ENCODE assay signal across 7 cellular contexts in the genomic region with DNA sequence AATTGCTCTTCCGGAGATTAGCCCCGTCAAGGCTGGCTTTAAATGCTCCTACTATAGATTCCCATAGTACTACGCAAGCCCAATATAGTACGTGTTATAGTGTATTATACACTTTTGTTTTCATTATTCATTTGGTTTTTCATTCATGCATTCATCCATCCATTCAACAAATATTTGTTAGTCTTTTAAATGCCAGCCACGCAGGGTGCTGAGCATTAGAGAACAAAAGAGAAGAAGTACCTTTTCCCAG. TPM values are rescaled to one million over a fixed set of nuclear protein-coding genes. Genes with fewer than 3 reads are reported as not detected.
DNase-seq lines count a peak whose midpoint lies in the region; ATAC-seq, FAIRE-seq and TF ChIP-seq lines count a peak whose summit lies in the region.

No MANE protein-coding gene starts in this region.

- TF ChIP-seq CTCF in HCT116 (IDR thresholded peaks at IDR 0.05 in 2 of 3, conservative IDR thresholded peaks at IDR 0.05 in 1 of 3; ENCODE audit: borderline replicate concordance in 1 of 3, insufficient read depth in 1 of 3, low read depth in 2 of 3, low read length in 2 of 3) = no peak
- TF ChIP-seq CTCF in adrenal gland (IDR thresholded peaks at IDR 0.05) = no peak
- TF ChIP-seq CTCF in keratinocyte (optimal IDR thresholded peaks at IDR 0.05 in 1 of 3, IDR thresholded peaks at IDR 0.05 in 1 of 3, conservative IDR thresholded peaks at IDR 0.05 in 1 of 3; ENCODE audit: extremely low read depth in 1 of 3, insufficient read depth in 2 of 3, low read length in 3 of 3) = no peak

- no peaks in the 10 kb centered on the region for H3K9me1 ChIP-seq in keratinocyte (ENCODE audit: control insufficient read depth, extremely low read depth, insufficient read depth, low read length)

- no peaks in the 10 kb centered on the region for H3K27me3 ChIP-seq in HCT116 (ENCODE audit: insufficient read depth, low read length)
- H3K27me3 ChIP-seq in adrenal gland = no peaks in the 10 kb centered on the region
- no peaks in the 10 kb centered on the region for H3K27me3 ChIP-seq in keratinocyte (ENCODE audit: control insufficient read depth, extremely low read depth, insufficient read depth, low read length)

- FAIRE-seq in keratinocyte (lab: Jason Lieb, UNC) = no peak

- DNase-seq in HCT116 (ENCODE audit: low read depth, low spot score) (no peak), adrenal gland (no peak), keratinocyte (ENCODE audit: low read depth, low spot score) (no peak), NCI-H2081 treated with DMSO at 0.1 percent for 48 hours (lab: John Stamatoyannopoulos, UW) (no peak), DMS153 (lab: John Stamatoyannopoulos, UW) (no peak)

- H4K20me1 ChIP-seq in HCT116 (ENCODE audit: insufficient read depth) (no peaks in the 10 kb centered on the region), keratinocyte (ENCODE audit: control insufficient read depth, extremely low read depth, insufficient read depth, low read length) (no peaks in the 10 kb centered on the region)

- no peak for TF ChIP-seq RAD21 in HCT116 (IDR thresholded peaks at IDR 0.05; ENCODE audit: low read depth)

- H3K4me3 ChIP-seq in HCT116 (replicated peaks in 1 of 2; ENCODE audit: low read depth in 1 of 2, low read length in 2 of 2) (peak overlapping the region; percentile 74 to 93), adrenal gland (peak overlapping the region in 3 of 4 donors; percentile 20 to 83 (median 81)), keratinocyte (ENCODE audit: control insufficient read depth in 2 of 3, extremely low read depth in 1 of 3, insufficient read depth in 2 of 3, low read depth in 1 of 3, low read length in 3 of 3) (peak overlapping the region; percentile 66 to 96 (median 84))

- peak overlapping the region; percentile 86 for H3K4me2 ChIP-seq in HCT116 (ENCODE audit: low read length)
- H3K4me2 ChIP-seq in keratinocyte (ENCODE audit: control insufficient read depth, extremely low read depth, insufficient read depth, low read depth, low read length) = peak overlapping the region; percentile 85

- RAD21 ChIA-PET in HCT116 (lab: Charles Lee; ENCODE audit: low non-redundant PET in 1 of 2, low total read pairs in 2 of 2, uncharacterized antibody in 2 of 2, unreplicated experiment in 2 of 2) = no interaction called here

- intact Hi-C loops in HCT116 (cut with micrococcal nuclease) = no loop called here
- intact Hi-C loops in adrenal gland (cut with DNase I) = no loop called here

- POLR2A ChIA-PET in HCT116 (lab: Charles Lee) = interaction anchor here (1.0 to 1.2 kb wide), 3 partner anchors 8 to 54 kb away, joined by 4 to 5 read pairs (median 4); no protein-coding TSS in a partner anchor

- BruUV-seq in HCT116 (replicated peaks; lab: Mats Ljungman, UMichigan) = TSS peak; percentile 99

- H3K79me2 ChIP-seq in HCT116 (ENCODE audit: insufficient read depth, low read length) = peaks cover 42% of the 10 kb centered on the region
- peaks cover 40% of the 10 kb centered on the region for H3K79me2 ChIP-seq in keratinocyte (ENCODE audit: control insufficient read depth, insufficient read depth, low read length)

- H3K9me2 ChIP-seq in HCT116 (ENCODE audit: insufficient read depth) = no peaks in the 10 kb centered on the region

- H3K9me3 ChIP-seq in HCT116 (ENCODE audit: control insufficient read depth in 1 of 2, insufficient read depth in 1 of 2, low read depth in 1 of 2, low read length in 2 of 2) = no peaks in the 10 kb centered on the region
- no peaks in the 10 kb centered on the region for H3K9me3 ChIP-seq in adrenal gland (replicated peaks in 1 of 3)
- no peaks in the 10 kb centered on the region for H3K9me3 ChIP-seq in keratinocyte (ENCODE audit: control insufficient read depth, low read depth, low read length)

- H2AFZ ChIP-seq in HCT116 (ENCODE audit: low read depth, low read length, poor library complexity, severe bottlenecking) (peak overlapping the region; percentile 98), keratinocyte (ENCODE audit: control insufficient read depth, low read length) (peak overlapping the region; percentile 82)

- ATAC-seq in HCT116 (no peak), HG03457 (IDR thresholded peaks at IDR 0.05; ENCODE audit: unreplicated experiment) (no peak)

- WGBS in adrenal gland, 4 donors = 2 to 5% (median 3%) methylated on average over 5 of the region's 5 CpGs

- H3K27ac ChIP-seq in HCT116 (ENCODE audit: low read depth, low read length) = peak overlapping the region; percentile 75
- H3K27ac ChIP-seq in adrenal gland = peak overlapping the region in 3 of 5 donors; percentile 69 to 95 (median 89)
- H3K27ac ChIP-seq in keratinocyte (ENCODE audit: control insufficient read depth, insufficient read depth, low read length) = peak overlapping the region; percentile 82
- H3K27ac ChIP-seq in temporal lobe (ENCODE audit: low read depth, low read length) = peak overlapping the region; percentile 75

- no peak for TF ChIP-seq POLR2A in HCT116 (IDR thresholded peaks at IDR 0.05; ENCODE audit: borderline replicate concordance, extremely low read depth, insufficient read depth, insufficient read length)
- TF ChIP-seq POLR2A in adrenal gland (IDR thresholded peaks at IDR 0.05) = no peak

- dilution Hi-C loops in keratinocyte (cut with MboI; ENCODE audit: extremely low pct_ligation_motif_present, low sequenced_read_pairs) = no loop called here

- H3K4me1 ChIP-seq in HCT116 (ENCODE audit: control insufficient read depth in 1 of 2, insufficient read depth in 2 of 2, low read length in 2 of 2) = peaks cover 4 to 17% of the 10 kb centered on the region in 2 experiments; a peak in 3 of 4 replicates
- peaks cover 9 to 31% of the 10 kb centered on the region in 2 donors for H3K4me1 ChIP-seq in adrenal gland (replicated peaks in 1 of 2)
- H3K4me1 ChIP-seq in keratinocyte (ENCODE audit: control insufficient read depth, extremely low read depth, insufficient read depth, low read length) = peaks cover 19% of the 10 kb centered on the region

- H3K36me3 ChIP-seq in HCT116 (ENCODE audit: control insufficient read depth in 1 of 2, insufficient read depth in 2 of 2, low read length in 2 of 2) = peaks cover under 1 to 6% of the 10 kb centered on the region in 2 experiments; a peak in 3 of 4 replicates
- no peaks in the 10 kb centered on the region for H3K36me3 ChIP-seq in adrenal gland (replicated peaks in 1 of 2)
- H3K36me3 ChIP-seq in keratinocyte (ENCODE audit: control insufficient read depth in 2 of 2, extremely low read depth in 1 of 2, insufficient read depth in 2 of 2, low read length in 2 of 2) = peaks cover 2 to 5% of the 10 kb centered on the region in 2 experiments

- H3K9ac ChIP-seq in HCT116 (ENCODE audit: low read length) = peak overlapping the region; percentile 89
- peak overlapping the region; percentile 91 for H3K9ac ChIP-seq in keratinocyte (ENCODE audit: control insufficient read depth, extremely low read depth, insufficient read depth, low read length)

- CTCF ChIA-PET in HCT116 (lab: Charles Lee) = interaction anchor here (1.4 to 2.4 kb wide), 2 partner anchors 8 to 24 kb away, joined by 9 read pairs; no protein-coding TSS in a partner anchor

TF ChIP-seq in HCT116, 20 proteins besides CTCF, POLR2A, EP300 and RAD21:
- no peak for TF ChIP-seq FOSL1 (IDR thresholded peaks at IDR 0.05; ENCODE audit: low read depth)
- TF ChIP-seq EZH2 (IDR thresholded peaks at IDR 0.05) = no peak
- TF ChIP-seq ZNF274 (IDR thresholded peaks at IDR 0.05; ENCODE audit: low read depth, low read length) = no peak
- TF ChIP-seq SRF (IDR thresholded peaks at IDR 0.05; ENCODE audit: low read depth) = no peak
- TF ChIP-seq SP1 (IDR thresholded peaks at IDR 0.05; ENCODE audit: low read depth) = no peak
- no peak for TF ChIP-seq SIN3A (IDR thresholded peaks at IDR 0.05; ENCODE audit: low read depth)
TF ChIP-seq in HCT116: peak in this region for 0.

RNA-seq across cellular contexts. Expression of a gene that starts 0.5 kb away (rescaled TPM):
- total RNA-seq in HCT116 (2021; ENCODE audit: unreplicated experiment) = 32.5 TPM
- polyA plus RNA-seq in HCT116 (2012) = 16.2 and 16.7 TPM in 2 replicates
- 10 to 100 TPM; 16.2 to 45.0 (median 30.1) TPM for total RNA-seq in adrenal gland
- 10 to 100 TPM in 1 of 3 donors, 1 to 10 TPM in 2; 8.0 to 33.4 (median 8.2) TPM for polyA plus RNA-seq in adrenal gland
- polyA plus RNA-seq in keratinocyte = 23.3 to 44.4 TPM (median 43.8 TPM) in 3 replicates
- 10.7 TPM for polyA plus RNA-seq in keratinocyte (2011; ENCODE audit: low read depth)
- polyA plus RNA-seq in keratinocyte (2011; cell fraction: cytosol; rRNA removed) = 11.8 and 28.3 TPM in 2 replicates
- 56.6 and 64.5 TPM in 2 replicates for polyA plus RNA-seq in keratinocyte (2011; cell fraction: nucleus; rRNA removed)
- polyA plus RNA-seq in keratinocyte (2012; ENCODE audit: low replicate concordance) = 12.9 and 25.0 TPM in 2 replicates
- polyA minus RNA-seq in keratinocyte = 35.6 to 159 TPM (median 115 TPM) in 3 replicates
- polyA minus RNA-seq in keratinocyte (2011; cell fraction: cytosol; rRNA and poly(A)+ RNA removed) = 22.8 TPM
- polyA minus RNA-seq in keratinocyte (2011; cell fraction: nucleus; rRNA and poly(A)+ RNA removed) = 37.8 and 125 TPM in 2 replicates
- 29.3 TPM for total RNA-seq in temporal lobe
